11 cellular contexts compared by ENCODE assay signal in genomic region chr10:74039561-74040145, GRCh38. TPM values are rescaled to one million over a fixed set of nuclear protein-coding genes. Genes with fewer than 3 reads are reported as not detected.
A peak's percentile ranks its signal among the peaks of the same experiment; 100 is the strongest.
DNase-seq lines count a peak whose midpoint lies in the region; ATAC-seq and TF ChIP-seq lines count a peak whose summit lies in the region.
"Had no signal": no experiment of that assay in that cellular context is flagged by ENCODE, and none has a peak within 500 bp of the region (broad histone marks: within the 10 kb centered on the region; RNA-seq: fewer than 3 reads in every experiment).

No MANE protein-coding gene starts in this region.

- H3K27me3 Mint-ChIP-seq in T-helper 2 cell treated with Interferon-gamma antibody and Interleukin-4, amounts not matched to agents 5 μg/mL and 100 μg/mL, for 36 hours (ENCODE audit: low read depth): no peaks in the 10 kb centered on the region

- no peak for TF ChIP-seq POLR2A in breast epithelium (IDR thresholded peaks at IDR 0.05)
- TF ChIP-seq POLR2A in thyroid gland (IDR thresholded peaks at IDR 0.05): no peak

- H3K4me1 ChIP-seq in breast epithelium (peaks cover 0 to 7% of the 10 kb centered on the region in 2 donors), lung (ENCODE audit: control insufficient read depth in 2 of 2, insufficient read depth in 2 of 2, low read length in 2 of 2) (peaks cover 7 to 18% of the 10 kb centered on the region in 2 donors), thyroid gland (peaks cover 22 to 35% of the 10 kb centered on the region in 2 donors)

- peak overlapping the region; percentile 71 to 83 for H3K27ac ChIP-seq in breast epithelium
- H3K27ac ChIP-seq in lung (ENCODE audit: low read depth in 1 of 2, low read length in 1 of 2): peak overlapping the region; percentile 52 to 83
- H3K27ac ChIP-seq in thyroid gland: peak overlapping the region; percentile 56 to 85 (median 81)
- H3K27ac ChIP-seq: KMS-11 had no signal

- H3K4me3 ChIP-seq in breast epithelium (no peak overlapping the region), lung (no peak overlapping the region), thyroid gland (replicated peaks in 1 of 3) (no peak overlapping the region)

- DNase-seq in T-helper 2 cell treated with Interferon-gamma antibody and Interleukin-4, amounts not matched to agents 5 μg/mL and 100 μg/mL, for 36 hours (ENCODE audit: low spot score): no peak
- no peak for DNase-seq in T-helper 2 cell
- no peak for DNase-seq in breast epithelium (ENCODE audit: low spot score in 2 of 2)
- peak; percentile 38 for DNase-seq in lung (ENCODE audit: low spot score)
- DNase-seq in thyroid gland: peak; percentile 70 to 73
- DNase-seq: stimulated activated naive CD4-positive, alpha-beta T cell treated with Interleukin-2 at 50 U/mL for 16 hours had no signal

- H3K27ac Mint-ChIP-seq in T-helper 2 cell treated with Interferon-gamma antibody and Interleukin-4, amounts not matched to agents 5 μg/mL and 100 μg/mL, for 36 hours: peak overlapping the region; percentile 2
- H3K27ac Mint-ChIP-seq: T-helper 1 cell treated with Interleukin-12 subunit alpha and Interleukin-12 subunit beta and Interleukin-4 antibody, amounts not matched to agents 30 μg/mL and 1 μg/mL, for 36 hours had no signal

- intact Hi-C loops in breast epithelium (cut with DNase I; ENCODE audit: low total_unique reads) (no loop called here), thyroid gland (cut with DNase I) (no loop called here)

- no peaks in the 10 kb centered on the region for H3K9me3 Mint-ChIP-seq in T-helper 2 cell treated with Interferon-gamma antibody and Interleukin-4, amounts not matched to agents 5 μg/mL and 100 μg/mL, for 36 hours
- H3K9me3 Mint-ChIP-seq: T-helper 1 cell treated with Interleukin-12 subunit alpha and Interleukin-12 subunit beta and Interleukin-4 antibody, amounts not matched to agents 30 μg/mL and 1 μg/mL, for 36 hours had no signal

- no peak overlapping the region for H3K4me3 Mint-ChIP-seq in T-helper 2 cell treated with Interferon-gamma antibody and Interleukin-4, amounts not matched to agents 5 μg/mL and 100 μg/mL, for 36 hours
- H3K4me3 Mint-ChIP-seq: T-helper 1 cell treated with Interleukin-12 subunit alpha and Interleukin-12 subunit beta and Interleukin-4 antibody, amounts not matched to agents 30 μg/mL and 1 μg/mL, for 36 hours had no signal

- TF ChIP-seq CTCF in breast epithelium (IDR thresholded peaks at IDR 0.05) (no peak), lung (IDR thresholded peaks at IDR 0.05; ENCODE audit: control extremely low read depth, extremely low read depth) (no peak), thyroid gland (IDR thresholded peaks at IDR 0.05) (no peak)

- peaks cover 13% of the 10 kb centered on the region for H3K36me3 Mint-ChIP-seq in T-helper 2 cell treated with Interferon-gamma antibody and Interleukin-4, amounts not matched to agents 5 μg/mL and 100 μg/mL, for 36 hours (ENCODE audit: low read depth)

- ATAC-seq in lung (ENCODE audit: insufficient read depth, low FRiP score) (no peak), HG03354 (IDR thresholded peaks at IDR 0.05; ENCODE audit: poor library complexity, severe bottlenecking, unreplicated experiment) (no peak), GM19023 (IDR thresholded peaks at IDR 0.05; ENCODE audit: unreplicated experiment) (no peak), HG02885 (IDR thresholded peaks at IDR 0.05; ENCODE audit: poor library complexity, unreplicated experiment) (no peak)

- 42 to 49% methylated on average over 5 of the region's 5 CpGs for WGBS in lung, 2 donors
- 25 to 33% methylated on average over 5 of the region's 5 CpGs for WGBS in thyroid gland, 2 donors

- H3K9me3 ChIP-seq in breast epithelium (no peaks in the 10 kb centered on the region), lung (ENCODE audit: control insufficient read depth in 2 of 2, insufficient read depth in 1 of 2, low read length in 1 of 2) (no peaks in the 10 kb centered on the region), thyroid gland (no peaks in the 10 kb centered on the region)

- no peaks in the 10 kb centered on the region for H3K36me3 ChIP-seq in breast epithelium
- peaks cover 5 to 15% of the 10 kb centered on the region in 2 donors for H3K36me3 ChIP-seq in lung (ENCODE audit: control insufficient read depth in 2 of 2, insufficient read depth in 2 of 2, low read length in 2 of 2)
- H3K36me3 ChIP-seq in thyroid gland: no peaks in the 10 kb centered on the region

- H3K27me3 ChIP-seq in breast epithelium (no peaks in the 10 kb centered on the region), lung (ENCODE audit: control insufficient read depth, insufficient read depth) (no peaks in the 10 kb centered on the region), thyroid gland (no peaks in the 10 kb centered on the region)

- H3K4me1 Mint-ChIP-seq in T-helper 2 cell treated with Interferon-gamma antibody and Interleukin-4, amounts not matched to agents 5 μg/mL and 100 μg/mL, for 36 hours (ENCODE audit: low read depth): peaks cover 19% of the 10 kb centered on the region

RNA-seq across cellular contexts. Expression of gene VCL, which starts 41.7 kb away (rescaled TPM):
- total RNA-seq in breast epithelium (10 to 100 TPM; 73.1 to 95.0 (median 77.6) TPM), lung (100 to 1,000 TPM; 124 to 181 TPM), thyroid gland (100 to 1,000 TPM in 3 of 4 donors, 10 to 100 TPM in 1; 71.9 to 151 (median 112) TPM)
- polyA plus RNA-seq in lung: 10 to 100 TPM; 24.5 to 48.8 TPM

Comparison
In these comparisons a context has a peak if more than half of its experiments do, and no peak if none do; other contexts are left out.
1. DNase-seq: peak in lung (single experiment) and thyroid gland (2 of 2); none in T-helper 2 cell treated with Interferon-gamma antibody and Interleukin-4, amounts not matched to agents 5 μg/mL and 100 μg/mL, for 36 hours (single experiment), T-helper 2 cell (0 of 5) and breast epithelium (0 of 2).
2. Peak in every context shown above with its lines, with median percentiles within 50 percentile points of each other: H3K27ac ChIP-seq.